Comparison of ENCODE assay signal across 9 cellular contexts in the genomic region with DNA sequence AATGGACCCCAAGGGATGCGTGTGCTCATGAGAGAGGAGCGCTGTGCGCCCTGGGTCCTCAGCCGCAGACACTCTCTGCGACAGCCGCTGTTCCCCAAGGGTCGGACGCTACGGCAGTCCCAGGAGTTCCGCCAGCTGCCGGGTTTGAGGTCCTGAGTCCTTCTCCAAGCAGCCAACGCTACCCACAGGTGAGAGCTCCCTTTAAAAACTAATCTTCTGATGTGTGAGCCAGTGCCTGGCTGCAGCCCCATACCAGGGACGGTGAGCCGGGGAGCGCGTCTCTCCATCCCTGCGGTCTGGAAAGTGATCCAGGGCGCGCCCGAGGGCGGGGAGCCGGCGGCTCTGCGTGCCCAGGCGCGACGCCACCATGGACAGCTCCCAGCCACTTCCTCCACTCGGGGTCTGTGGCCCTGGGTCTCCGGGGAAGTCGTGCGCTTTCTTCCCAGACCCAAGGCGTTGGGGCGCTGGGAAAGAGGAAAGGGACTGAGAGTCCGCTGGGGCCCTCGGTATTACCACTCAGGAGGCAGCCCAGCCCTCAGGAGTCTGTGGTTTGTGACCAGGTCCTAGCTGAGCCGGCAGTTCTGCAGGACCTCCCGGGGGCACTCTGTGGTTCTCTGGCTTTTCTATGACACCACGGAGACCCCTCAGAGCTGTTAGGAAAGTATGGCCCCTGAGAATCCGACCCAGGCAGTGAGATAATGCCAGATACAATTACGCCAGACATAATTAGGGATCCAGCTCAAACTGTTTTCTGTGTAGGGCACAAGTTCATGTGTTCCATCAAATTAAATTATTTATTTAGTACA. TPM values are rescaled to one million over a fixed set of nuclear protein-coding genes. Genes with fewer than 3 reads are reported as not detected.
DNase-seq lines count a peak whose midpoint lies in the region; ATAC-seq, FAIRE-seq and TF ChIP-seq lines count a peak whose summit lies in the region.
"Had no signal": no experiment of that assay in that cellular context is flagged by ENCODE, and none has a peak within 500 bp of the region (broad histone marks: within the 10 kb centered on the region; RNA-seq: fewer than 3 reads in every experiment).

No MANE protein-coding gene starts in this region.

- H4K20me1 ChIP-seq in BLaER1 (peaks cover 20% of the 10 kb centered on the region; the same call in 1 of the 2 replicates), IMR-90 (ENCODE audit: insufficient read depth, low read length) (peaks cover 59% of the 10 kb centered on the region)

- H3K18ac ChIP-seq in IMR-90 (ENCODE audit: low read depth, low read length) = no peak overlapping the region

- in situ Hi-C loops in IMR-90 (cut with MboI; ENCODE audit: low sequenced_read_pairs) = no loop called here

- 0 out of 2 replicates have a peak overlapping the region, but pooled peaks have one; percentile 1 for H2AK5ac ChIP-seq in IMR-90 (ENCODE audit: low read depth, low read length)

- no peak for FAIRE-seq in RCC 7860 (lab: Jason Lieb, UNC)

- POLR2A ChIA-PET in IMR-90 (lab: Charles Lee; ENCODE audit: unreplicated experiment) = interaction anchor here (1.5 kb wide), 1 partner anchor 331 kb away, joined by 5 read pairs; no protein-coding TSS in a partner anchor

- peak overlapping the region; percentile 52 for H3K4me3 ChIP-seq in BLaER1
- H3K4me3 ChIP-seq in IMR-90 (ENCODE audit: insufficient read depth, low read depth, low read length) = peak overlapping the region; percentile 84
- H3K4me3 ChIP-seq in body of pancreas = no peak overlapping the region
- peak overlapping the region; percentile 51 for H3K4me3 ChIP-seq in upper lobe of right lung
- H3K4me3 ChIP-seq in effector memory CD4-positive, alpha-beta T cell (ENCODE audit: insufficient read depth, low read depth, low read length, poor library complexity, severe bottlenecking) = no peak overlapping the region

- H2BK15ac ChIP-seq in IMR-90 (ENCODE audit: low read depth, low read length) = no peak overlapping the region

- peak overlapping the region; percentile 84 for H2AFZ ChIP-seq in IMR-90 (replicated peaks; ENCODE audit: low read length, poor library complexity)

- H3K27me3 ChIP-seq in BLaER1 = peaks cover 65% of the 10 kb centered on the region
- H3K27me3 ChIP-seq in IMR-90 (ENCODE audit: control insufficient read depth, insufficient read depth, low read length) = no peaks in the 10 kb centered on the region
- peaks cover 0 to 13% of the 10 kb centered on the region in 2 donors for H3K27me3 ChIP-seq in body of pancreas
- peaks cover 34% of the 10 kb centered on the region for H3K27me3 ChIP-seq in upper lobe of right lung
- peaks cover 28% of the 10 kb centered on the region for H3K27me3 ChIP-seq in effector memory CD4-positive, alpha-beta T cell (replicated peaks; ENCODE audit: control insufficient read depth, insufficient read depth, low read length, poor library complexity, severe bottlenecking)
- H3K27me3 ChIP-seq: uterus had no signal

- no peak overlapping the region for H4K91ac ChIP-seq in IMR-90 (ENCODE audit: insufficient read depth, low read depth, low read length)

- no peak overlapping the region for H3K9ac ChIP-seq in BLaER1
- peak overlapping the region; percentile 84 for H3K9ac ChIP-seq in IMR-90 (ENCODE audit: low read depth, low read length)

- H3K27ac ChIP-seq in BLaER1 (no peak overlapping the region), IMR-90 (ENCODE audit: insufficient read depth, low read length) (no peak overlapping the region), body of pancreas (no peak overlapping the region), upper lobe of right lung (no peak overlapping the region)
- H3K27ac ChIP-seq in effector memory CD4-positive, alpha-beta T cell (ENCODE audit: insufficient read depth, low read length, poor library complexity, severe bottlenecking) = no peak overlapping the region
- H3K27ac ChIP-seq: uterus had no signal

- H3K14ac ChIP-seq in IMR-90 (replicated peaks; ENCODE audit: low read depth, low read length) = peak overlapping the region; percentile 10; the same call in 1 of the 2 replicates

- dilution Hi-C loops in IMR-90 (cut with HindIII; ENCODE audit: low sequenced_read_pairs, unreplicated experiment) = no loop called here

- H3K36me3 ChIP-seq in BLaER1 (no peaks in the 10 kb centered on the region), IMR-90 (ENCODE audit: control insufficient read depth, insufficient read depth, low read length) (peaks cover 36% of the 10 kb centered on the region), body of pancreas (replicated peaks in 1 of 2; ENCODE audit: insufficient read depth in 1 of 2, low read depth in 2 of 2) (no peaks in the 10 kb centered on the region), upper lobe of right lung (no peaks in the 10 kb centered on the region)
- H3K36me3 ChIP-seq in effector memory CD4-positive, alpha-beta T cell (ENCODE audit: control insufficient read depth, insufficient read depth, low read length) = no peaks in the 10 kb centered on the region
- H3K36me3 ChIP-seq: uterus had no signal

- H2BK120ac ChIP-seq in IMR-90 (ENCODE audit: low read depth, low read length) = no peak overlapping the region

- no peak overlapping the region for H4K5ac ChIP-seq in IMR-90 (ENCODE audit: low read depth, low read length)

- TF ChIP-seq RAD21 in IMR-90 (IDR thresholded peaks at IDR 0.05; ENCODE audit: low read length) = no peak

- TF ChIP-seq CTCF in IMR-90 (conservative IDR thresholded peaks at IDR 0.05; ENCODE audit: low read depth, low read length) (no peak), body of pancreas (IDR thresholded peaks at IDR 0.05) (no peak), upper lobe of right lung (IDR thresholded peaks at IDR 0.05) (no peak)

- H2BK20ac ChIP-seq in IMR-90 (ENCODE audit: low read depth, low read length) = no peak overlapping the region

- peaks cover 3% of the 10 kb centered on the region; the same call in 1 of the 2 replicates for H3K9me1 ChIP-seq in IMR-90 (ENCODE audit: insufficient read depth, low read length)

- intact Hi-C loops in IMR-90 (cut with micrococcal nuclease) (loop anchor here (2.0 kb wide), 1 partner anchor 190 kb away; no protein-coding TSS in a partner anchor), body of pancreas (cut with DNase I) (loop anchor here (5.0 kb wide), 1 partner anchor 218 kb away; no protein-coding TSS in a partner anchor), upper lobe of right lung (cut with DNase I) (no loop called here)

- TF ChIP-seq POLR2A in IMR-90 (IDR thresholded peaks at IDR 0.05; ENCODE audit: low read depth, low read length) (no peak), body of pancreas (IDR thresholded peaks at IDR 0.05) (no peak)

- WGBS in IMR-90 (ENCODE audit: extremely low coverage in 2 of 2, insufficient read length in 1 of 2), 2 experiments = 3% methylated on average over 15 of the region's 40 CpGs; no CpG with 5 or more reads in 1 of the 2 experiments
- WGBS in body of pancreas, 2 donors = 6 to 34% methylated on average over 8 to 40 of the region's 40 CpGs

- no peak overlapping the region for H3K56ac ChIP-seq in IMR-90 (ENCODE audit: extremely low read depth, insufficient read depth, low read length)

- CTCF ChIA-PET in IMR-90 (lab: Yijun Ruan, JAX) = interaction anchor here (0.8 to 2.8 kb wide), 4 partner anchors 187 to 213 kb away, joined by 3 to 23 read pairs (median 5); no protein-coding TSS in a partner anchor

- peaks cover 17% of the 10 kb centered on the region; the same call in 1 of the 2 replicates for H3K4me1 ChIP-seq in BLaER1
- H3K4me1 ChIP-seq in IMR-90 (ENCODE audit: control insufficient read depth, insufficient read depth, low read length) = peaks cover 27% of the 10 kb centered on the region
- peaks cover 22% of the 10 kb centered on the region for H3K4me1 ChIP-seq in body of pancreas
- H3K4me1 ChIP-seq in upper lobe of right lung = peaks cover 35% of the 10 kb centered on the region
- H3K4me1 ChIP-seq in effector memory CD4-positive, alpha-beta T cell (ENCODE audit: control insufficient read depth, insufficient read depth, low read length, poor library complexity, severe bottlenecking) = peaks cover 7% of the 10 kb centered on the region

- H3K4me2 ChIP-seq in BLaER1 = peak overlapping the region; percentile 74
- H3K4me2 ChIP-seq in IMR-90 (ENCODE audit: low read depth, low read length) = peak overlapping the region; percentile 81

- H3K9me3 ChIP-seq in BLaER1 (peaks cover 11% of the 10 kb centered on the region; the same call in 1 of the 2 replicates), IMR-90 (ENCODE audit: control insufficient read depth, insufficient read depth, low read length) (no peaks in the 10 kb centered on the region), body of pancreas (no peaks in the 10 kb centered on the region), upper lobe of right lung (no peaks in the 10 kb centered on the region)
- no peaks in the 10 kb centered on the region for H3K9me3 ChIP-seq in effector memory CD4-positive, alpha-beta T cell (ENCODE audit: control insufficient read depth, low read length)
- H3K9me3 ChIP-seq: uterus had no signal

- H2AK9ac ChIP-seq in IMR-90 (replicated peaks; ENCODE audit: low read depth, low read length, poor library complexity) = peak overlapping the region; percentile 57

- no TSS peak for BruUV-seq in IMR-90 (replicated peaks; lab: Mats Ljungman, UMichigan)

- peak overlapping the region; percentile 46; the same call in 1 of the 2 replicates for H3K23ac ChIP-seq in IMR-90 (ENCODE audit: low read depth, low read length)

- H2BK5ac ChIP-seq in IMR-90 (ENCODE audit: low read depth, low read length, poor library complexity, severe bottlenecking) = no peak overlapping the region

- ATAC-seq in IMR-90 (ENCODE audit: low read depth) = peak; percentile 6; the same call in 1 of the 2 replicates
- no peak for ATAC-seq in body of pancreas
- ATAC-seq in upper lobe of right lung = peak; percentile 58
- no peak for ATAC-seq in GM19455 (IDR thresholded peaks at IDR 0.05; ENCODE audit: unreplicated experiment)

- peak; percentile 62 for DNase-seq in IMR-90
- peak; percentile 14 to 42 (median 26) for DNase-seq in body of pancreas
- DNase-seq in kidney tubule cell (ENCODE audit: low spot score) = peak; percentile 43
- peak; percentile 82 for DNase-seq in upper lobe of right lung
- no peak for DNase-seq in effector memory CD4-positive, alpha-beta T cell
- no peak for DNase-seq in RCC 7860 (ENCODE audit: low spot score)

- no peak overlapping the region for H4K8ac ChIP-seq in IMR-90 (ENCODE audit: low read depth in 2 of 2, low read length in 2 of 2)

- peaks cover 9 to 55% of the 10 kb centered on the region in 2 experiments; a peak in 3 of 4 replicates for H3K79me1 ChIP-seq in IMR-90 (ENCODE audit: low read depth in 1 of 2, low read length in 2 of 2)

- no peak overlapping the region for H3K4ac ChIP-seq in IMR-90 (ENCODE audit: low read depth, low read length)

RNA-seq across cellular contexts. Expression of gene CEMIP, which starts 1.4 kb away (rescaled TPM):
- total RNA-seq in IMR-90 (2012; rRNA removed) (51.9 and 63.8 TPM in 2 replicates), body of pancreas (1 to 10 TPM in 1 of 2 donors, not detected in 1; 1.6 TPM), upper lobe of right lung (17.3 TPM)
- polyA plus RNA-seq in IMR-90 (2012; rRNA removed) = 66.9 and 78.0 TPM in 2 replicates
- polyA plus RNA-seq in IMR-90 (2012; cell fraction: cytosol; rRNA removed) = 64.2 and 87.8 TPM in 2 replicates
- polyA plus RNA-seq in IMR-90 (2012; cell fraction: nucleus; rRNA removed; ENCODE audit: low replicate concordance) = 112 and 211 TPM in 2 replicates

Comparison
In these comparisons a context has a peak if more than half of its experiments do, and no peak if none do; other contexts are left out.
1. H3K4me3 ChIP-seq: peak in BLaER1 (single experiment), IMR-90 (single experiment) and upper lobe of right lung (single experiment); none in body of pancreas (0 of 2) and effector memory CD4-positive, alpha-beta T cell (single experiment).
2. ATAC-seq: peak in IMR-90 (single experiment) and upper lobe of right lung (single experiment); none in body of pancreas (single experiment) and GM19455 (single experiment).
3. DNase-seq: peak in IMR-90 (single experiment), body of pancreas (4 of 4), kidney tubule cell (single experiment) and upper lobe of right lung (single experiment); none in effector memory CD4-positive, alpha-beta T cell (0 of 3) and RCC 7860 (single experiment).